ENCODE assay signal across 8 cellular contexts in genomic region chr20:63653974-63654680, GRCh38. TPM values are rescaled to one million over a fixed set of nuclear protein-coding genes. Genes with fewer than 3 reads are reported as not detected.
DNase-seq lines count a peak whose midpoint lies in the region; ATAC-seq and TF ChIP-seq lines count a peak whose summit lies in the region.

No MANE protein-coding gene starts in this region.

- in situ Hi-C loops in ACHN (cut with HindIII; ENCODE audit: low pct_ligation_motif_present, low pct_unique_long_range_greater_than_20kb, low sequenced_read_pairs), result no loop called here

- peaks cover 14% of the 10 kb centered on the region for H3K4me1 ChIP-seq in OCI-LY7 (ENCODE audit: insufficient read depth, low read length, poor library complexity, severe bottlenecking)

- H2AFZ ChIP-seq in OCI-LY7 (ENCODE audit: low read length), result no peak overlapping the region

- TF ChIP-seq CTCF in OCI-LY7 (conservative IDR thresholded peaks at IDR 0.05; ENCODE audit: low read length), result no peak

- BruUV-seq in OCI-LY7 (replicated peaks; lab: Mats Ljungman, UMichigan), result no TSS peak

- peaks cover 6% of the 10 kb centered on the region; the same call in 1 of the 2 replicates for H3K79me2 ChIP-seq in OCI-LY7 (ENCODE audit: insufficient read depth, low read depth, low read length)

- intact Hi-C loops in OCI-LY7 (cut with micrococcal nuclease; ENCODE audit: unreplicated experiment), result no loop called here

- DNase-seq in stimulated activated naive CD8-positive, alpha-beta T cell treated with anti-CD3 and anti-CD28 coated beads, Interleukin-15, Interleukin-2, amounts not matched to agents 100 U/mL and 50 U/mL, for 24 hours, result no peak
- DNase-seq in central memory CD8-positive, alpha-beta T cell (ENCODE audit: low spot score in 2 of 2), result no peak
- DNase-seq in naive thymus-derived CD8-positive, alpha-beta T cell, result peak in 1 of 10 donors; percentile 23
- DNase-seq in OCI-LY7 (ENCODE audit: low spot score), result no peak
- DNase-seq in NCI-H1694 (lab: John Stamatoyannopoulos, UW), result no peak
- no peak for DNase-seq in ecto neural progenitor cell (ENCODE audit: low spot score)
- no peak for DNase-seq in ACHN

- H3K9me3 Mint-ChIP-seq in stimulated activated naive CD8-positive, alpha-beta T cell treated with anti-CD3 and anti-CD28 coated beads, Interleukin-15, Interleukin-2, amounts not matched to agents 100 ng/mL and 50 ng/mL, for 24 hours, result no peaks in the 10 kb centered on the region
- no peaks in the 10 kb centered on the region for H3K9me3 Mint-ChIP-seq in central memory CD8-positive, alpha-beta T cell
- no peaks in the 10 kb centered on the region for H3K9me3 Mint-ChIP-seq in naive thymus-derived CD8-positive, alpha-beta T cell

- H3K27me3 Mint-ChIP-seq in stimulated activated naive CD8-positive, alpha-beta T cell treated with anti-CD3 and anti-CD28 coated beads, Interleukin-15, Interleukin-2, amounts not matched to agents 100 ng/mL and 50 ng/mL, for 24 hours, result no peaks in the 10 kb centered on the region
- H3K27me3 Mint-ChIP-seq in central memory CD8-positive, alpha-beta T cell, result no peaks in the 10 kb centered on the region
- H3K27me3 Mint-ChIP-seq in naive thymus-derived CD8-positive, alpha-beta T cell, result no peaks in the 10 kb centered on the region

- POLR2A ChIA-PET in naive thymus-derived CD8-positive, alpha-beta T cell (lab: Charles Lee), result interaction anchor here (0.7 to 2.5 kb wide), 8 partner anchors 12 to 85 kb away, joined by 3 to 24 read pairs (median 4); partner anchors contain the start of gene GMEB2
- POLR2A ChIA-PET in OCI-LY7 (lab: Charles Lee), result no interaction called here

- no peaks in the 10 kb centered on the region for H4K20me1 ChIP-seq in OCI-LY7 (ENCODE audit: insufficient read depth, low read length)

- H3K4me3 ChIP-seq in OCI-LY7 (ENCODE audit: low read depth, low read length, poor library complexity, severe bottlenecking), result no peak overlapping the region

- H3K4me2 ChIP-seq in OCI-LY7 (ENCODE audit: low read length), result no peak overlapping the region; the same call in 1 of the 2 replicates

- H3K4me1 Mint-ChIP-seq in stimulated activated naive CD8-positive, alpha-beta T cell treated with anti-CD3 and anti-CD28 coated beads, Interleukin-15, Interleukin-2, amounts not matched to agents 100 ng/mL and 50 ng/mL, for 24 hours (ENCODE audit: low read depth), result peaks cover 39% of the 10 kb centered on the region
- H3K4me1 Mint-ChIP-seq in central memory CD8-positive, alpha-beta T cell, result peaks cover 34% of the 10 kb centered on the region
- H3K4me1 Mint-ChIP-seq in naive thymus-derived CD8-positive, alpha-beta T cell, result peaks cover 18 to 48% (median 44%) of the 10 kb centered on the region in 4 donors

- no peak for ATAC-seq in stimulated activated naive CD8-positive, alpha-beta T cell treated with anti-CD3 and anti-CD28 coated beads, Interleukin-15, Interleukin-2, amounts not matched to agents 100 U/mL and 50 U/mL, for 24 hours
- ATAC-seq in central memory CD8-positive, alpha-beta T cell (replicated peaks; ENCODE audit: extremely low read depth, poor library complexity, severe bottlenecking), result no peak
- no peak for ATAC-seq in naive thymus-derived CD8-positive, alpha-beta T cell

- H3K9me2 ChIP-seq in OCI-LY7 (ENCODE audit: insufficient read depth, low read length), result no peaks in the 10 kb centered on the region

- no peak overlapping the region for H3K27ac ChIP-seq in OCI-LY7 (ENCODE audit: low read depth, low read length, poor library complexity, severe bottlenecking)

- no peaks in the 10 kb centered on the region for H3K36me3 ChIP-seq in OCI-LY7 (ENCODE audit: insufficient read depth, low read length)

- H3K4me3 Mint-ChIP-seq in stimulated activated naive CD8-positive, alpha-beta T cell treated with anti-CD3 and anti-CD28 coated beads, Interleukin-15, Interleukin-2, amounts not matched to agents 100 ng/mL and 50 ng/mL, for 24 hours, result peak overlapping the region; percentile 76
- peak overlapping the region; percentile 75 for H3K4me3 Mint-ChIP-seq in central memory CD8-positive, alpha-beta T cell
- peak overlapping the region; percentile 74 to 89 (median 82) for H3K4me3 Mint-ChIP-seq in naive thymus-derived CD8-positive, alpha-beta T cell

- no peaks in the 10 kb centered on the region for H3K9me3 ChIP-seq in OCI-LY7 (ENCODE audit: low read length)

- CTCF ChIA-PET in OCI-LY7 (lab: Charles Lee; ENCODE audit: unreplicated experiment), result no interaction called here

- H3K36me3 Mint-ChIP-seq in stimulated activated naive CD8-positive, alpha-beta T cell treated with anti-CD3 and anti-CD28 coated beads, Interleukin-15, Interleukin-2, amounts not matched to agents 100 ng/mL and 50 ng/mL, for 24 hours (ENCODE audit: low read depth), result peaks cover 4% of the 10 kb centered on the region
- H3K36me3 Mint-ChIP-seq in central memory CD8-positive, alpha-beta T cell (ENCODE audit: insufficient read depth), result peaks cover 15% of the 10 kb centered on the region
- H3K36me3 Mint-ChIP-seq in naive thymus-derived CD8-positive, alpha-beta T cell, result peaks cover 0 to 4% (median 0%) of the 10 kb centered on the region in 3 donors

- peak overlapping the region; percentile 58 for H3K27ac Mint-ChIP-seq in stimulated activated naive CD8-positive, alpha-beta T cell treated with anti-CD3 and anti-CD28 coated beads, Interleukin-15, Interleukin-2, amounts not matched to agents 100 ng/mL and 50 ng/mL, for 24 hours
- peak overlapping the region; percentile 46 for H3K27ac Mint-ChIP-seq in central memory CD8-positive, alpha-beta T cell (ENCODE audit: low read depth)
- peak overlapping the region; percentile 71 to 91 (median 88) for H3K27ac Mint-ChIP-seq in naive thymus-derived CD8-positive, alpha-beta T cell

RNA-seq across cellular contexts. Expression of gene STMN3, which starts 0.9 kb away (rescaled TPM):
- total RNA-seq in naive thymus-derived CD8-positive, alpha-beta T cell, result 100 to 1,000 TPM in 1 of 2 experiments, 10 to 100 TPM in 1; 94.3 to 102 TPM
- polyA plus RNA-seq in naive thymus-derived CD8-positive, alpha-beta T cell, result 10 to 100 TPM; 21.6 to 35.4 (median 34.0) TPM
- 4.0 and 6.7 TPM in 2 replicates for total RNA-seq in OCI-LY7 (2014; rRNA removed; shearing (Covaris generic))
- 6.7 and 7.5 TPM in 2 replicates for total RNA-seq in OCI-LY7 (2022)

RNA-seq across cellular contexts. Expression of gene RTEL1, which starts 4.0 kb away (rescaled TPM):
- total RNA-seq in naive thymus-derived CD8-positive, alpha-beta T cell, result 10 to 100 TPM; 23.6 to 25.5 TPM
- polyA plus RNA-seq in naive thymus-derived CD8-positive, alpha-beta T cell, result 1 to 10 TPM; 3.2 to 6.8 (median 4.4) TPM
- total RNA-seq in OCI-LY7 (2014; rRNA removed; shearing (Covaris generic)), result 20.0 and 22.5 TPM in 2 replicates
- 47.2 and 55.0 TPM in 2 replicates for total RNA-seq in OCI-LY7 (2022)

RNA-seq across cellular contexts. Expression of gene GMEB2, which starts 27.2 kb away (rescaled TPM):
- 10 to 100 TPM; 26.1 to 26.6 TPM for total RNA-seq in naive thymus-derived CD8-positive, alpha-beta T cell
- 10 to 100 TPM in 1 of 3 donors, 1 to 10 TPM in 2; 6.2 to 16.3 (median 6.8) TPM for polyA plus RNA-seq in naive thymus-derived CD8-positive, alpha-beta T cell
- total RNA-seq in OCI-LY7 (2014; rRNA removed; shearing (Covaris generic)), result 14.3 and 15.6 TPM in 2 replicates
- total RNA-seq in OCI-LY7 (2022), result 15.0 and 15.6 TPM in 2 replicates

RNA-seq across cellular contexts. Expression of gene TNFRSF6B, which starts 42.3 kb away (rescaled TPM):
- 1 to 10 TPM in 1 of 2 experiments, under 1 TPM in 1; 0.96 to 1.1 TPM for total RNA-seq in naive thymus-derived CD8-positive, alpha-beta T cell
- polyA plus RNA-seq in naive thymus-derived CD8-positive, alpha-beta T cell, result under 1 TPM in 2 of 3 donors, not detected in 1; 0.22 to 0.84 TPM
- 1.4 and 6.6 TPM in 2 replicates for total RNA-seq in OCI-LY7 (2014; rRNA removed; shearing (Covaris generic))
- total RNA-seq in OCI-LY7 (2022), result 1.0 TPM in 1 of 2 replicates, not detected in the other

RNA-seq across cellular contexts. Expression of gene ARFRP1, which starts 53.6 kb away (rescaled TPM):
- total RNA-seq in naive thymus-derived CD8-positive, alpha-beta T cell, result 100 to 1,000 TPM; 106 to 108 TPM
- polyA plus RNA-seq in naive thymus-derived CD8-positive, alpha-beta T cell, result 10 to 100 TPM; 60.1 to 92.1 (median 80.9) TPM
- 47.9 and 53.3 TPM in 2 replicates for total RNA-seq in OCI-LY7 (2014; rRNA removed; shearing (Covaris generic))
- 82.1 and 85.6 TPM in 2 replicates for total RNA-seq in OCI-LY7 (2022)

Comparison
In these comparisons a context has a peak if more than half of its experiments do, and no peak if none do; other contexts are left out.
1. RNA of gene STMN3, which starts 0.9 kb away (total RNA-seq): 94.3 to 102 TPM in naive thymus-derived CD8-positive, alpha-beta T cell; 4.0 to 7.5 TPM in OCI-LY7; every median in the first group is over 10 times any median in the second.
2. Peak in every context shown above with its lines, with median percentiles within 50 percentile points of each other: H3K27ac Mint-ChIP-seq and H3K4me3 Mint-ChIP-seq.